ENCODE assay signal across 13 cellular contexts in genomic region chr3:172592898-172593669, GRCh38.
DNase-seq lines count a peak whose midpoint lies in the region; ATAC-seq and TF ChIP-seq lines count a peak whose summit lies in the region.
"Had no signal": no experiment of that assay in that cellular context is flagged by ENCODE, and none has a peak within 500 bp of the region (broad histone marks: within the 10 kb centered on the region; RNA-seq: fewer than 3 reads in every experiment).

No MANE protein-coding gene starts in this region.

- intact Hi-C loops in activated CD4-positive, alpha-beta T cell treated with anti-CD3 and anti-CD28 coated beads, Interleukin-2, amount 10 ng/mL, durations not matched to agents 24 days and 14 days (cut with micrococcal nuclease) = loop anchor here (1.0 to 10.0 kb wide), 9 partner anchors 13 to 1338 kb away; partner anchors contain the start of gene TNFSF10
- intact Hi-C loops in cardiac septum (cut with DNase I) = loop anchor here (1.0 to 10.0 kb wide), 2 partner anchors 28 to 48 kb away; no protein-coding TSS in a partner anchor
- intact Hi-C loops in adrenal gland (cut with DNase I) = loop anchor here (10.0 kb wide), 2 partner anchors 78 to 108 kb away; no protein-coding TSS in a partner anchor

- H3K27ac ChIP-seq in RWPE1 = peak overlapping the region; percentile 9; the same call in 1 of the 2 replicates
- no peak overlapping the region for H3K27ac ChIP-seq in adrenal gland

- H3K4me3 ChIP-seq in adrenal gland = no peak overlapping the region
- H3K4me3 ChIP-seq: breast epithelium, sigmoid colon, transverse colon had no signal

- peak overlapping the region; percentile 88 for H3K27ac Mint-ChIP-seq in activated CD4-positive, alpha-beta T cell treated with anti-CD3 and anti-CD28 coated beads, Interleukin-2, amount 10 ng/mL, durations not matched to agents 24 days and 14 days
- peak overlapping the region; percentile 95 for H3K27ac Mint-ChIP-seq in activated naive CD8-positive, alpha-beta T cell treated with anti-CD3 and anti-CD28 coated beads, Interleukin-2, amount 50 U/mL, for 24 hours

- POLR2A ChIA-PET in RWPE1 (lab: Yijun Ruan, JAX; ENCODE audit: low non-redundant PET) = no interaction called here

- peak; percentile 76 for DNase-seq in activated CD4-positive, alpha-beta T cell treated with anti-CD3 and anti-CD28 coated beads, Interleukin-2, amount 10 ng/mL, durations not matched to agents 24 days and 14 days
- no peak for DNase-seq in activated CD4-positive, alpha-beta T cell treated with anti-CD3 and anti-CD28 coated beads, Interleukin-2, amount 50 U/mL, for 4 hours
- DNase-seq in RWPE1 (ENCODE audit: low spot score) (no peak), cardiac septum (ENCODE audit: low spot score) (no peak), adrenal gland (no peak), NCI-H187 (lab: John Stamatoyannopoulos, UW) (no peak)
- DNase-seq in activated naive CD8-positive, alpha-beta T cell treated with anti-CD3 and anti-CD28 coated beads, Interleukin-2, amount 50 U/mL, for 24 hours = peak; percentile 24
- DNase-seq in stimulated activated CD4-positive, alpha-beta T cell treated with anti-CD3 and anti-CD28 coated beads, Interleukin-4, amount 100 ng/mL, for 24 hours = peak; percentile 17
- DNase-seq: kidney glomerular epithelial cell, NCI-H2107, sigmoid colon had no signal

- peaks cover 73% of the 10 kb centered on the region for H3K4me1 Mint-ChIP-seq in activated CD4-positive, alpha-beta T cell treated with anti-CD3 and anti-CD28 coated beads, Interleukin-2, amount 10 ng/mL, durations not matched to agents 24 days and 14 days
- peaks cover 72% of the 10 kb centered on the region for H3K4me1 Mint-ChIP-seq in activated naive CD8-positive, alpha-beta T cell treated with anti-CD3 and anti-CD28 coated beads, Interleukin-2, amount 50 U/mL, for 24 hours

- H3K36me3 Mint-ChIP-seq in activated CD4-positive, alpha-beta T cell treated with anti-CD3 and anti-CD28 coated beads, Interleukin-2, amount 10 ng/mL, durations not matched to agents 24 days and 14 days (ENCODE audit: low read depth) = peaks cover 30% of the 10 kb centered on the region
- H3K36me3 Mint-ChIP-seq in activated naive CD8-positive, alpha-beta T cell treated with anti-CD3 and anti-CD28 coated beads, Interleukin-2, amount 50 U/mL, for 24 hours (ENCODE audit: low read depth) = peaks cover 25% of the 10 kb centered on the region

- H3K4me1 ChIP-seq in adrenal gland (replicated peaks in 1 of 2) = peaks cover 14 to 18% of the 10 kb centered on the region in 2 donors

- no peaks in the 10 kb centered on the region for H3K36me3 ChIP-seq in adrenal gland (replicated peaks in 1 of 2)
- H3K36me3 ChIP-seq: breast epithelium, sigmoid colon, transverse colon had no signal

- CTCF ChIA-PET in RWPE1 (lab: Yijun Ruan, JAX) = no interaction called here

- 90 to 98% (median 96%) methylated on average over 7 to 11 of the region's 11 CpGs for WGBS in adrenal gland, 4 donors

- peak overlapping the region; percentile 64 for H3K4me3 Mint-ChIP-seq in activated CD4-positive, alpha-beta T cell treated with anti-CD3 and anti-CD28 coated beads, Interleukin-2, amount 10 ng/mL, durations not matched to agents 24 days and 14 days
- H3K4me3 Mint-ChIP-seq in activated naive CD8-positive, alpha-beta T cell treated with anti-CD3 and anti-CD28 coated beads, Interleukin-2, amount 50 U/mL, for 24 hours = peak overlapping the region; percentile 67

- peaks cover 17% of the 10 kb centered on the region for H3K9me3 Mint-ChIP-seq in activated CD4-positive, alpha-beta T cell treated with anti-CD3 and anti-CD28 coated beads, Interleukin-2, amount 10 ng/mL, durations not matched to agents 24 days and 14 days
- H3K9me3 Mint-ChIP-seq in activated naive CD8-positive, alpha-beta T cell treated with anti-CD3 and anti-CD28 coated beads, Interleukin-2, amount 50 U/mL, for 24 hours = peaks cover 25% of the 10 kb centered on the region

- TF ChIP-seq CTCF in RWPE1 (conservative IDR thresholded peaks at IDR 0.05; ENCODE audit: low read depth) (no peak), adrenal gland (IDR thresholded peaks at IDR 0.05) (no peak)

- H3K27me3 ChIP-seq in adrenal gland = no peaks in the 10 kb centered on the region
- H3K27me3 ChIP-seq: breast epithelium, sigmoid colon, transverse colon had no signal

- H3K27me3 Mint-ChIP-seq in activated CD4-positive, alpha-beta T cell treated with anti-CD3 and anti-CD28 coated beads, Interleukin-2, amount 10 ng/mL, durations not matched to agents 24 days and 14 days = peaks cover 3% of the 10 kb centered on the region
- peaks cover 6% of the 10 kb centered on the region for H3K27me3 Mint-ChIP-seq in activated naive CD8-positive, alpha-beta T cell treated with anti-CD3 and anti-CD28 coated beads, Interleukin-2, amount 50 U/mL, for 24 hours

- peak; percentile 8 for ATAC-seq in activated naive CD8-positive, alpha-beta T cell treated with anti-CD3 and anti-CD28 coated beads, Interleukin-2, amount 50 U/mL, for 24 hours

- no peak for TF ChIP-seq POLR2A in adrenal gland (IDR thresholded peaks at IDR 0.05)

- H3K9me3 ChIP-seq in adrenal gland (replicated peaks in 1 of 3) = no peaks in the 10 kb centered on the region
- H3K9me3 ChIP-seq: breast epithelium, sigmoid colon, transverse colon had no signal

Comparison
In these comparisons a context has a peak if more than half of its experiments do, and no peak if none do; other contexts are left out.
1. DNase-seq: peak in activated CD4-positive, alpha-beta T cell treated with anti-CD3 and anti-CD28 coated beads, Interleukin-2, amount 10 ng/mL, durations not matched to agents 24 days and 14 days (single experiment), activated naive CD8-positive, alpha-beta T cell treated with anti-CD3 and anti-CD28 coated beads, Interleukin-2, amount 50 U/mL, for 24 hours (single experiment) and stimulated activated CD4-positive, alpha-beta T cell treated with anti-CD3 and anti-CD28 coated beads, Interleukin-4, amount 100 ng/mL, for 24 hours (single experiment); none in activated CD4-positive, alpha-beta T cell treated with anti-CD3 and anti-CD28 coated beads, Interleukin-2, amount 50 U/mL, for 4 hours (0 of 2), RWPE1 (single experiment), cardiac septum (single experiment), adrenal gland (0 of 7) and NCI-H187 (0 of 2).